35 cellular contexts compared by ENCODE assay signal in genomic region chr3:190220362-190220761, GRCh38.
A peak's percentile ranks its signal among the peaks of the same experiment; 100 is the strongest.
DNase-seq lines count a peak whose midpoint lies in the region; ATAC-seq, FAIRE-seq and TF ChIP-seq lines count a peak whose summit lies in the region.
"Had no signal": no experiment of that assay in that cellular context is flagged by ENCODE, and none has a peak within 500 bp of the region (broad histone marks: within the 10 kb centered on the region; RNA-seq: fewer than 3 reads in every experiment).

No MANE protein-coding gene starts in this region.

- no peaks in the 10 kb centered on the region for H3K79me2 ChIP-seq in HepG2 (ENCODE audit: insufficient read depth, low read length)

- ATAC-seq in activated T-cell treated with anti-CD3 and anti-CD28 coated beads, Interleukin-2, amount 50 U/mL, for 72 hours (replicated peaks in 1 of 2), result no peak
- ATAC-seq in HepG2 (no peak), right lobe of liver (no peak), HG02981 (IDR thresholded peaks at IDR 0.05; ENCODE audit: unreplicated experiment) (no peak)
- ATAC-seq: A549; CD8-positive, alpha-beta T cell had no signal

- no peaks in the 10 kb centered on the region for H4K20me1 ChIP-seq in HepG2 (ENCODE audit: insufficient read depth, low read length)
- H4K20me1 ChIP-seq: BLaER1; BLaER1 treated with 17β-estradiol and CSF1 and Interleukin-3, amounts not matched to agents 10 nM and 100 nM had no signal

- no peak overlapping the region for H2AFZ ChIP-seq in HepG2 (ENCODE audit: low read length)

- no peak for DNase-seq in activated T-cell treated with anti-CD3 and anti-CD28 coated beads, Interleukin-2, amount 50 U/mL, for 72 hours
- no peak for DNase-seq in activated T-cell treated with anti-CD3 and anti-CD28 coated beads, Interleukin-2, amount 50 U/mL, for 24 hours
- DNase-seq in HepG2 (ENCODE audit: low spot score) (no peak), right lobe of liver (no peak)
- DNase-seq: 8988T; ACHN; AML-193; BE2C; C1 segment of cervical spinal cord; Caco-2; Calu3; CD4-positive, alpha-beta memory T cell; CD4-positive, alpha-beta T cell; CD4-positive, CD25-positive, alpha-beta regulatory T cell; CD8-positive, alpha-beta memory T cell; CD8-positive, alpha-beta T cell; COR-L47; DMS 273 treated with DMSO at 0.1 percent for 48 hours; DMS153; DMS53; DMS79; DMS79 treated with DMSO at 0.1 percent for 48 hours; DND-41; EL had no signal

- H3K4me1 ChIP-seq in HepG2 (ENCODE audit: insufficient read depth, low read length) (no peaks in the 10 kb centered on the region), right lobe of liver (no peaks in the 10 kb centered on the region), HEK293 (ENCODE audit: control insufficient read depth, insufficient read depth, low read length) (no peaks in the 10 kb centered on the region)
- H3K4me1 ChIP-seq: A549; BE2C; BLaER1; BLaER1 treated with 17β-estradiol and CSF1 and Interleukin-3, amounts not matched to agents 10 nM and 100 nM; Caco-2 had no signal

- H3K4me2 ChIP-seq in HepG2 (ENCODE audit: low read depth, low read length), result no peak overlapping the region
- H3K4me2 ChIP-seq: A549; BLaER1; BLaER1 treated with 17β-estradiol and CSF1 and Interleukin-3, amounts not matched to agents 10 nM and 100 nM had no signal

- WGBS in HepG2 (ENCODE audit: low lambda C conversion rate), result 0% methylated on average over 1 of the region's 1 CpG
- WGBS in right lobe of liver (ENCODE audit: insufficient coverage, low coverage, low lambda C conversion rate, missing lambda C conversion rate), result 60% methylated on average over 1 of the region's 1 CpG

- peak overlapping the region; percentile 13 for H3K27ac Mint-ChIP-seq in activated T-cell treated with anti-CD3 and anti-CD28 coated beads, Interleukin-2, amount 50 U/mL, for 72 hours
- H3K27ac Mint-ChIP-seq in activated T-cell treated with anti-CD3 and anti-CD28 coated beads, Interleukin-2, amount 50 U/mL, for 24 hours, result no peak overlapping the region
- H3K27ac Mint-ChIP-seq: B cell; CD14-positive monocyte; CD4-positive, alpha-beta memory T cell; CD4-positive, alpha-beta T cell; CD4-positive, CD25-positive, alpha-beta regulatory T cell; CD8-positive, alpha-beta memory T cell; CD8-positive, alpha-beta T cell had no signal

- H3K9me3 Mint-ChIP-seq in activated T-cell treated with anti-CD3 and anti-CD28 coated beads, Interleukin-2, amount 50 U/mL, for 72 hours, result peaks cover 2 to 5% of the 10 kb centered on the region in 2 donors
- H3K9me3 Mint-ChIP-seq in activated T-cell treated with anti-CD3 and anti-CD28 coated beads, Interleukin-2, amount 50 U/mL, for 24 hours, result no peaks in the 10 kb centered on the region
- H3K9me3 Mint-ChIP-seq: CD4-positive, alpha-beta T cell; CD8-positive, alpha-beta T cell had no signal

- CTCF ChIA-PET in HepG2 (lab: Yijun Ruan, JAX; ENCODE audit: low intra/inter-chr PET ratio, low total read pairs), result no interaction called here
- CTCF ChIA-PET in HEK293 (lab: Yijun Ruan, JAX), result interaction anchor here (0.8 to 0.9 kb wide), 2 partner anchors 204 to 259 kb away, joined by 3 read pairs; no protein-coding TSS in a partner anchor

- POLR2A ChIA-PET in HepG2 (lab: Yijun Ruan, JAX), result no interaction called here
- POLR2A ChIA-PET in HEK293 (lab: Yijun Ruan, JAX), result interaction anchor here (1.0 kb wide), 1 partner anchor 102 kb away, joined by 4 read pairs; the partner anchor contains the start of gene CLDN1

- no peak overlapping the region for H3K9ac ChIP-seq in HepG2 (ENCODE audit: insufficient read depth, low read depth, low read length)
- H3K9ac ChIP-seq: BLaER1; BLaER1 treated with 17β-estradiol and CSF1 and Interleukin-3, amounts not matched to agents 10 nM and 100 nM had no signal

- H3K27me3 ChIP-seq in HepG2 (ENCODE audit: control insufficient read depth in 1 of 2, insufficient read depth in 2 of 2, low read length in 2 of 2), result peaks cover 0 to 4% of the 10 kb centered on the region in 2 experiments; a peak in 1 of 5 replicates
- no peaks in the 10 kb centered on the region for H3K27me3 ChIP-seq in right lobe of liver
- H3K27me3 ChIP-seq: BE2C; BLaER1; BLaER1 treated with 17β-estradiol and CSF1 and Interleukin-3, amounts not matched to agents 10 nM and 100 nM had no signal

- TF ChIP-seq CTCF in HepG2 (CRISPR knock-in tag; IDR thresholded peaks at IDR 0.05) (no peak), right lobe of liver (IDR thresholded peaks at IDR 0.05) (no peak), HEK293 (tag by site-specific recombination; IDR thresholded peaks at IDR 0.05) (no peak)

- no peak for TF ChIP-seq POLR2A in HepG2 (IDR thresholded peaks at IDR 0.05; ENCODE audit: insufficient read depth in 1 of 2, low read depth in 2 of 2, low read length in 2 of 2)
- no peak for TF ChIP-seq POLR2A in right lobe of liver (IDR thresholded peaks at IDR 0.05)

- BruUV-seq in HepG2 (replicated peaks; lab: Mats Ljungman, UMichigan), result no TSS peak

- TF ChIP-seq EP300 in HepG2 (IDR thresholded peaks at IDR 0.05; ENCODE audit: low read depth in 2 of 2, low read length in 2 of 2), result no peak
- TF ChIP-seq EP300 in HepG2 (CRISPR knock-in tag; IDR thresholded peaks at IDR 0.05; ENCODE audit: borderline replicate concordance), result no peak

- H3K9me3 ChIP-seq in HepG2 (ENCODE audit: low read length) (peaks cover 6% of the 10 kb centered on the region; the same call in 1 of the 2 replicates), right lobe of liver (no peaks in the 10 kb centered on the region), HEK293 (ENCODE audit: control insufficient read depth, insufficient read depth, low read depth, low read length) (no peaks in the 10 kb centered on the region)
- H3K9me3 ChIP-seq: A549, BE2C, Caco-2 had no signal

- H3K36me3 ChIP-seq in HepG2 (replicated peaks in 1 of 2; ENCODE audit: control insufficient read depth in 1 of 2, insufficient read depth in 2 of 2, low read length in 2 of 2) (no peaks in the 10 kb centered on the region), right lobe of liver (no peaks in the 10 kb centered on the region), HEK293 (ENCODE audit: control insufficient read depth in 2 of 2, insufficient read depth in 1 of 2, low read length in 2 of 2) (no peaks in the 10 kb centered on the region)
- H3K36me3 ChIP-seq: BE2C; BLaER1; BLaER1 treated with 17β-estradiol and CSF1 and Interleukin-3, amounts not matched to agents 10 nM and 100 nM had no signal

- H3K36me3 Mint-ChIP-seq in activated T-cell treated with anti-CD3 and anti-CD28 coated beads, Interleukin-2, amount 50 U/mL, for 72 hours (ENCODE audit: insufficient read depth in 2 of 2), result peaks cover 0 to 2% of the 10 kb centered on the region in 2 donors
- no peaks in the 10 kb centered on the region for H3K36me3 Mint-ChIP-seq in activated T-cell treated with anti-CD3 and anti-CD28 coated beads, Interleukin-2, amount 50 U/mL, for 24 hours (ENCODE audit: low read depth)
- H3K36me3 Mint-ChIP-seq: CD14-positive monocyte; CD4-positive, alpha-beta memory T cell; CD4-positive, CD25-positive, alpha-beta regulatory T cell; CD8-positive, alpha-beta T cell had no signal

- H3K27ac ChIP-seq in HepG2 (ENCODE audit: extremely low read length, insufficient read depth, low read length), result no peak overlapping the region
- no peak overlapping the region for H3K27ac ChIP-seq in right lobe of liver
- H3K27ac ChIP-seq in HEK293 (ENCODE audit: extremely low read depth, low read depth, low read length), result no peak overlapping the region
- H3K27ac ChIP-seq: 22Rv1; A549; BLaER1; BLaER1 treated with 17β-estradiol and CSF1 and Interleukin-3, amounts not matched to agents 10 nM and 100 nM; C4-2B had no signal

- in situ Hi-C loops in HepG2 (cut with HindIII; ENCODE audit: extremely low pct_ligation_motif_present, low pct_unique_long_range_greater_than_20kb), result loop anchor here (10.0 kb wide), 1 partner anchor 164 kb away; the partner anchor contains the start of gene CLDN16

- intact Hi-C loops in HepG2 (cut with micrococcal nuclease; ENCODE audit: unreplicated experiment) (no loop called here), right lobe of liver (cut with DNase I) (no loop called here)

- TF ChIP-seq RAD21 in HepG2 (CRISPR knock-in tag; IDR thresholded peaks at IDR 0.05), result no peak

- no peak overlapping the region for H3K4me3 ChIP-seq in HepG2 (replicated peaks in 1 of 3; ENCODE audit: insufficient read depth in 1 of 3, low read depth in 2 of 3, low read length in 3 of 3)
- no peak overlapping the region for H3K4me3 ChIP-seq in right lobe of liver
- no peak overlapping the region for H3K4me3 ChIP-seq in HEK293 (ENCODE audit: low read depth, low read length)
- H3K4me3 ChIP-seq: A549; BLaER1; BLaER1 treated with 17β-estradiol and CSF1 and Interleukin-3, amounts not matched to agents 10 nM and 100 nM had no signal

- no peaks in the 10 kb centered on the region for H3K4me1 Mint-ChIP-seq in activated T-cell treated with anti-CD3 and anti-CD28 coated beads, Interleukin-2, amount 50 U/mL, for 72 hours (ENCODE audit: low read depth)
- no peaks in the 10 kb centered on the region for H3K4me1 Mint-ChIP-seq in activated T-cell treated with anti-CD3 and anti-CD28 coated beads, Interleukin-2, amount 50 U/mL, for 24 hours (ENCODE audit: low read depth)
- H3K4me1 Mint-ChIP-seq: B cell; CD4-positive, alpha-beta memory T cell; CD4-positive, CD25-positive, alpha-beta regulatory T cell; CD8-positive, alpha-beta memory T cell had no signal

- no peak overlapping the region for H3K4me3 Mint-ChIP-seq in activated T-cell treated with anti-CD3 and anti-CD28 coated beads, Interleukin-2, amount 50 U/mL, for 72 hours
- no peak overlapping the region for H3K4me3 Mint-ChIP-seq in activated T-cell treated with anti-CD3 and anti-CD28 coated beads, Interleukin-2, amount 50 U/mL, for 24 hours
- H3K4me3 Mint-ChIP-seq: B cell; CD14-positive monocyte; CD4-positive, alpha-beta memory T cell; CD4-positive, alpha-beta T cell; CD4-positive, CD25-positive, alpha-beta regulatory T cell; CD8-positive, alpha-beta memory T cell; CD8-positive, alpha-beta T cell had no signal

- FAIRE-seq in HepG2 (lab: Jason Lieb, UNC), result no peak
- FAIRE-seq: A204.1, A549, D721Med had no signal

- H3K27me3 Mint-ChIP-seq in activated T-cell treated with anti-CD3 and anti-CD28 coated beads, Interleukin-2, amount 50 U/mL, for 72 hours (ENCODE audit: low read depth), result peaks cover 6% of the 10 kb centered on the region
- peaks cover 4% of the 10 kb centered on the region for H3K27me3 Mint-ChIP-seq in activated T-cell treated with anti-CD3 and anti-CD28 coated beads, Interleukin-2, amount 50 U/mL, for 24 hours
- H3K27me3 Mint-ChIP-seq: B cell; CD4-positive, alpha-beta T cell; CD4-positive, CD25-positive, alpha-beta regulatory T cell had no signal

TF ChIP-seq in HEK293, 187 proteins besides CTCF, POLR2A, EP300 and RAD21 (continues in another document):
- TF ChIP-seq SETDB1 (IDR thresholded peaks at IDR 0.05; ENCODE audit: insufficient read length, low read length), result peak; percentile 75
- TF ChIP-seq ZNF747 (tag by site-specific recombination; IDR thresholded peaks at IDR 0.05), result no peak
- TF ChIP-seq ZNF341 (tag by site-specific recombination; IDR thresholded peaks at IDR 0.05; ENCODE audit: low read depth), result no peak
- TF ChIP-seq ZNF571 (tag by site-specific recombination; IDR thresholded peaks at IDR 0.05), result no peak
- TF ChIP-seq ZNF16 (tag by site-specific recombination; IDR thresholded peaks at IDR 0.05; ENCODE audit: low read depth), result no peak
- TF ChIP-seq ZNF785 (tag by site-specific recombination; IDR thresholded peaks at IDR 0.05), result no peak
- TF ChIP-seq ZNF560 (tag by site-specific recombination; IDR thresholded peaks at IDR 0.05; ENCODE audit: borderline replicate concordance), result no peak
